Comparison of ENCODE assay signal across 21 cellular contexts in genomic region chr12:85007836-85008235, GRCh38. TPM values are rescaled to one million over a fixed set of nuclear protein-coding genes. Genes with fewer than 3 reads are reported as not detected.
DNase-seq lines count a peak whose midpoint lies in the region; ATAC-seq and TF ChIP-seq lines count a peak whose summit lies in the region.
"Had no signal": no experiment of that assay in that cellular context is flagged by ENCODE, and none has a peak within 500 bp of the region (broad histone marks: within the 10 kb centered on the region; RNA-seq: fewer than 3 reads in every experiment).

No MANE protein-coding gene starts in this region.

- in situ Hi-C loops in astrocyte of the cerebellum (cut with HindIII; ENCODE audit: low sequenced_read_pairs) (no loop called here), GM13976 (cut with MboI; ENCODE audit: low sequenced_read_pairs, unreplicated experiment) (no loop called here)

- H3K9me3 ChIP-seq in vagina: no peaks in the 10 kb centered on the region
- H3K9me3 ChIP-seq: adrenal gland, BLaER1, left lung, sigmoid colon had no signal

- TF ChIP-seq CTCF in astrocyte of the cerebellum (IDR thresholded peaks at IDR 0.05; ENCODE audit: low read depth, low read length, missing control alignments) (no peak), fibroblast of the aortic adventitia (IDR thresholded peaks at IDR 0.05; ENCODE audit: insufficient read depth, low read length) (no peak), vagina (IDR thresholded peaks at IDR 0.05) (no peak), GM13976 (IDR thresholded peaks at IDR 0.05; ENCODE audit: borderline replicate concordance, control extremely low read depth, extremely low read depth, insufficient read depth, missing control alignments) (no peak)

- no peak overlapping the region for H3K4me3 ChIP-seq in astrocyte of the cerebellum (ENCODE audit: low read depth, low read length)
- no peak overlapping the region for H3K4me3 ChIP-seq in fibroblast of the aortic adventitia (ENCODE audit: low read depth, low read length)
- no peak overlapping the region for H3K4me3 ChIP-seq in skeletal muscle cell (ENCODE audit: low read depth, low read length)
- H3K4me3 ChIP-seq in vagina: no peak overlapping the region
- H3K4me3 ChIP-seq: adrenal gland, BLaER1, left lung, sigmoid colon had no signal

- no peaks in the 10 kb centered on the region for H3K27me3 ChIP-seq in vagina
- H3K27me3 ChIP-seq: adrenal gland, BLaER1, left lung, sigmoid colon had no signal

- TF ChIP-seq POLR2A in vagina (IDR thresholded peaks at IDR 0.05): no peak

- ATAC-seq in GM21367 (IDR thresholded peaks at IDR 0.05; ENCODE audit: unreplicated experiment): no peak
- ATAC-seq: effector memory CD8-positive, alpha-beta T cell; left lung had no signal

- no peaks in the 10 kb centered on the region for H3K36me3 ChIP-seq in vagina
- H3K36me3 ChIP-seq: adrenal gland, BLaER1, left lung, sigmoid colon had no signal

- DNase-seq in GM04504 (ENCODE audit: low read depth): peak; percentile 3
- peak; percentile 5 for DNase-seq in astrocyte of the cerebellum (ENCODE audit: low read depth)
- DNase-seq in fibroblast of the aortic adventitia (ENCODE audit: low read depth): peak; percentile 82
- DNase-seq in skeletal muscle cell (ENCODE audit: low read depth): peak; percentile 50
- DNase-seq in vagina (ENCODE audit: extremely low spot score in 2 of 2): no peak
- no peak for DNase-seq in GM13976 (ENCODE audit: low spot score)
- DNase-seq: activated CD4-positive, alpha-beta T cell treated with anti-CD3 and anti-CD28 coated beads for 48 hours; adrenal gland; cerebellar nuclear complex; effector memory CD8-positive, alpha-beta T cell; foreskin melanocyte; left lung; NCI-H187; NCI-H345; sigmoid colon; stimulated activated CD4-positive, alpha-beta T cell treated with anti-CD3 and anti-CD28 coated beads, Interleukin-4, amount 100 ng/mL, for 1 hour; SW 1271 had no signal

- no peak overlapping the region for H3K27ac ChIP-seq in vagina
- H3K27ac ChIP-seq: adrenal gland, BLaER1, left lung, sigmoid colon had no signal

- intact Hi-C loops in vagina (cut with DNase I): no loop called here

- H3K4me1 ChIP-seq in vagina: peaks cover 3% of the 10 kb centered on the region
- H3K4me1 ChIP-seq: adrenal gland, BLaER1, left lung, sigmoid colon had no signal

RNA-seq across cellular contexts. Expression of gene TSPAN19, which starts 28.2 kb away (rescaled TPM):
- total RNA-seq in fibroblast of the aortic adventitia (ENCODE audit: low replicate concordance): 1.7 TPM in 1 of 2 replicates, not detected in the other
- not detected for total RNA-seq in vagina
- total RNA-seq: adrenal gland, osteocyte, urinary bladder had no signal

RNA-seq across cellular contexts. Expression of gene LRRIQ1, which starts 28.3 kb away (rescaled TPM):
- 1.5 and 2.7 TPM in 2 replicates for total RNA-seq in fibroblast of the aortic adventitia (ENCODE audit: low replicate concordance)
- 0.25 TPM for total RNA-seq in vagina
- total RNA-seq: osteocyte had no signal

Comparison
In these comparisons a context has a peak if more than half of its experiments do, and no peak if none do; other contexts are left out.
1. DNase-seq: peak in GM04504 (single experiment), astrocyte of the cerebellum (single experiment), fibroblast of the aortic adventitia (single experiment) and skeletal muscle cell (single experiment); none in vagina (0 of 2) and GM13976 (single experiment).